8 cellular contexts compared by ENCODE assay signal in the genomic region with DNA sequence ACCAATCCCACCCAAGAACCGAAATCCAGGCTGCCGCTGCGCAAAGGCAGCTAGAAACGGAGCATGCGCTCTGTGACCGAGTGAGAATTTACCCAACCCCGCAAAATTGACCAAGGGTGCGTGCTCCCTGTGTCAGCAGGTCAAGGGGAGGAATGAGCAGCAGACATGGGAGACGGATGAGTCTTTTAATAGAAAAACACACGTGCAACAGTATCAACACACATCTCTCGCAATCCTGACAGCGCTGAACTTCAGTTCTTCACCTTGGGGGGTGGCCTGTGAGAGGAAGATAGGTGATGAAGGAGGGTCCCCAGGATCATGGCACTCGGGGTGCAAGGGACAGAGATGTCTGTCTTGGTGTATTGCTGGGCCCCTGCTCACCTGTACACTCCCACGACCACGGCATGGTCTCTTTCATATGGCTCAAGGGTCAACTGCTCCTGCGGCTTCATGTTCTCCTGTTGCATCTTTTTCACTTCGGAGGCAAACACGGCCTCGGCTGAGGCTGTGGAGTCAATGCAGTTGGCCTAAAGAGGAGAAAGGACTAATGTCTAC. TPM values are rescaled to one million over a fixed set of nuclear protein-coding genes. Genes with fewer than 3 reads are reported as not detected.
DNase-seq lines count a peak whose midpoint lies in the region; ATAC-seq, FAIRE-seq and TF ChIP-seq lines count a peak whose summit lies in the region.

No MANE protein-coding gene starts in this region.

- H3K36me3 ChIP-seq in skeletal muscle satellite cell (ENCODE audit: insufficient read depth, low read length), result peaks cover 62% of the 10 kb centered on the region

- ATAC-seq in GM21717 (IDR thresholded peaks at IDR 0.05; ENCODE audit: unreplicated experiment), result peak; percentile 14
- ATAC-seq in T-helper 17 cell, result no peak
- ATAC-seq in HG02610 (IDR thresholded peaks at IDR 0.05; ENCODE audit: unreplicated experiment), result no peak

- no peak for TF ChIP-seq CTCF in fibroblast of villous mesenchyme (IDR thresholded peaks at IDR 0.05; ENCODE audit: insufficient read depth, low read depth, low read length)

- H3K9me3 ChIP-seq in T-helper 17 cell (ENCODE audit: control insufficient read depth, low read length, poor library complexity, severe bottlenecking), result no peaks in the 10 kb centered on the region
- no peaks in the 10 kb centered on the region for H3K9me3 ChIP-seq in skeletal muscle satellite cell (replicated peaks; ENCODE audit: low read length)

- DNase-seq in T-helper 17 cell (no peak), fibroblast of villous mesenchyme (ENCODE audit: low read depth) (no peak), HTR-8/SVneo (ENCODE audit: insufficient read length, low spot score) (no peak), DMS153 treated with DMSO at 0.1 percent for 48 hours (lab: John Stamatoyannopoulos, UW; ENCODE audit: unreplicated experiment) (no peak), middle frontal gyrus (ENCODE audit: extremely low spot score, low spot score) (no peak)

- peak overlapping the region; percentile 85 for H3K4me3 ChIP-seq in fibroblast of villous mesenchyme (ENCODE audit: low read depth, low read length)
- H3K4me3 ChIP-seq in skeletal muscle satellite cell (ENCODE audit: low read length), result peak overlapping the region; percentile 86

- no peaks in the 10 kb centered on the region for H3K27me3 ChIP-seq in skeletal muscle satellite cell (ENCODE audit: control insufficient read depth, insufficient read depth, low read length)

- no peak for FAIRE-seq in HTR-8/SVneo (lab: Jason Lieb, UNC)

- peaks cover 28% of the 10 kb centered on the region for H3K4me1 Mint-ChIP-seq in T-helper 17 cell

- no peaks in the 10 kb centered on the region for H3K27me3 Mint-ChIP-seq in T-helper 17 cell

- H3K27ac Mint-ChIP-seq in T-helper 17 cell, result peak overlapping the region; percentile 61

- peak overlapping the region; percentile 91 for H3K4me3 Mint-ChIP-seq in T-helper 17 cell

- peak overlapping the region; percentile 86 for H3K4me2 ChIP-seq in skeletal muscle satellite cell (ENCODE audit: low read length)

- H3K9ac ChIP-seq in skeletal muscle satellite cell (ENCODE audit: low read depth, low read length), result no peak overlapping the region

- peaks cover 13% of the 10 kb centered on the region for H3K4me1 ChIP-seq in skeletal muscle satellite cell (ENCODE audit: control insufficient read depth, insufficient read depth, low read length)

- peaks cover 8% of the 10 kb centered on the region for H3K36me3 Mint-ChIP-seq in T-helper 17 cell (ENCODE audit: low read depth)

RNA-seq across cellular contexts. Expression of a gene that starts 0.4 kb away (rescaled TPM):
- 10 to 100 TPM; 47.5 to 55.5 TPM for total RNA-seq in T-helper 17 cell
- 9.7 and 10.4 TPM in 2 replicates for total RNA-seq in fibroblast of villous mesenchyme
- total RNA-seq in skeletal muscle satellite cell (2012; rRNA removed), result 7.0 and 10.1 TPM in 2 replicates

RNA-seq across cellular contexts. Expression of a gene that starts 11.8 kb away (rescaled TPM):
- total RNA-seq in T-helper 17 cell (100 to 1,000 TPM; 255 to 264 TPM), fibroblast of villous mesenchyme (83.3 and 114 TPM in 2 replicates)
- total RNA-seq in skeletal muscle satellite cell (2012; rRNA removed), result 201 and 243 TPM in 2 replicates

RNA-seq across cellular contexts. Expression of a gene that starts 55.7 kb away (rescaled TPM):
- total RNA-seq in T-helper 17 cell (not detected), fibroblast of villous mesenchyme (not detected in 2 replicates)
- total RNA-seq in skeletal muscle satellite cell (2012; rRNA removed), result not detected in 2 replicates
